8 cellular contexts compared by ENCODE assay signal in genomic region chr3:169771651-169772529, GRCh38. TPM values are rescaled to one million over a fixed set of nuclear protein-coding genes. Genes with fewer than 3 reads are reported as not detected.
DNase-seq lines count a peak whose midpoint lies in the region; ATAC-seq and TF ChIP-seq lines count a peak whose summit lies in the region.

No MANE protein-coding gene starts in this region.

- no peak for ATAC-seq in HG02884 (IDR thresholded peaks at IDR 0.05; ENCODE audit: unreplicated experiment)

- H4K20me1 ChIP-seq in hepatocyte (ENCODE audit: insufficient read depth, poor library complexity, severe bottlenecking): peaks cover 5% of the 10 kb centered on the region

- TF ChIP-seq CTCF in BE2C (IDR thresholded peaks at IDR 0.05; ENCODE audit: low read depth, low read length) (no peak), astrocyte of the spinal cord (IDR thresholded peaks at IDR 0.05; ENCODE audit: low read depth, low read length) (no peak), hepatocyte (IDR thresholded peaks at IDR 0.05; ENCODE audit: poor library complexity) (no peak)

- peak; percentile 77 for DNase-seq in BE2C
- peak; percentile 50 for DNase-seq in GOT3 (lab: John Stamatoyannopoulos, UW)
- DNase-seq in NCI-H1930 (lab: John Stamatoyannopoulos, UW): peak; percentile 79 to 87
- DNase-seq in T-helper 2 cell: peak in 4 of 5 experiments; percentile 19 to 83 (median 64)
- DNase-seq in astrocyte of the spinal cord (ENCODE audit: low read depth, low spot score): peak; percentile 90
- peak; percentile 87 for DNase-seq in hepatocyte (ENCODE audit: low spot score)
- peak; percentile 95 for DNase-seq in retina

- peak overlapping the region; percentile 91 for H2AFZ ChIP-seq in hepatocyte

- in situ Hi-C loops in astrocyte of the spinal cord (cut with HindIII; ENCODE audit: low sequenced_read_pairs): no loop called here

- no peaks in the 10 kb centered on the region for H3K4me1 ChIP-seq in BE2C
- H3K4me1 ChIP-seq in hepatocyte (ENCODE audit: insufficient read depth): peaks cover 11% of the 10 kb centered on the region

- no peaks in the 10 kb centered on the region for H3K9me2 ChIP-seq in hepatocyte (replicated peaks; ENCODE audit: insufficient read depth)

- H3K36me3 ChIP-seq in BE2C: peaks cover 19% of the 10 kb centered on the region
- H3K36me3 ChIP-seq in hepatocyte (replicated peaks; ENCODE audit: insufficient read depth, low read depth): no peaks in the 10 kb centered on the region

- H3K9me3 ChIP-seq in BE2C (no peaks in the 10 kb centered on the region), hepatocyte (ENCODE audit: low read depth) (no peaks in the 10 kb centered on the region)

- peak overlapping the region; percentile 74 for H3K4me2 ChIP-seq in hepatocyte

- H3K4me3 ChIP-seq in BE2C (ENCODE audit: low read depth, low read length): peak overlapping the region; percentile 98
- peak overlapping the region; percentile 100 for H3K4me3 ChIP-seq in astrocyte of the spinal cord (ENCODE audit: low read depth, low read length)
- H3K4me3 ChIP-seq in hepatocyte: peak overlapping the region; percentile 66

- WGBS in hepatocyte (ENCODE audit: low lambda C conversion rate, missing lambda C conversion rate): under 1% methylated on average over 30 of the region's 30 CpGs

- peak overlapping the region; percentile 99 for H3K27ac ChIP-seq in hepatocyte

- H3K27me3 ChIP-seq in BE2C (no peaks in the 10 kb centered on the region), hepatocyte (no peaks in the 10 kb centered on the region)

- H3K79me2 ChIP-seq in hepatocyte: peaks cover 30% of the 10 kb centered on the region

RNA-seq across cellular contexts. Expression of gene MYNN, which starts 1.3 kb away (rescaled TPM):
- 27.0 TPM for polyA plus RNA-seq in BE2C (2012; ENCODE audit: insufficient read depth, insufficient read length, low read depth)
- total RNA-seq in hepatocyte: 19.7 and 23.4 TPM in 2 replicates
- polyA plus RNA-seq in hepatocyte: 6.8 and 9.0 TPM in 2 replicates

RNA-seq across cellular contexts. Expression of gene ACTRT3, which starts 2.5 kb away (rescaled TPM):
- 2.4 TPM for polyA plus RNA-seq in BE2C (2012; ENCODE audit: insufficient read depth, insufficient read length, low read depth)
- total RNA-seq in hepatocyte: 8.3 and 8.7 TPM in 2 replicates
- 6.9 and 7.3 TPM in 2 replicates for polyA plus RNA-seq in hepatocyte

RNA-seq across cellular contexts. Expression of gene TERC, which starts 7.0 kb away (rescaled TPM):
- 6.2 TPM for polyA plus RNA-seq in BE2C (2012; ENCODE audit: insufficient read depth, insufficient read length, low read depth)
- 216 and 475 TPM in 2 replicates for total RNA-seq in hepatocyte
- 0.49 and 2.0 TPM in 2 replicates for polyA plus RNA-seq in hepatocyte

RNA-seq across cellular contexts. Expression of gene LRRIQ4, which starts 40.8 kb away (rescaled TPM):
- not detected for polyA plus RNA-seq in BE2C (2012; ENCODE audit: insufficient read depth, insufficient read length, low read depth)
- total RNA-seq in hepatocyte: not detected in 2 replicates
- polyA plus RNA-seq in hepatocyte: not detected in 2 replicates

RNA-seq across cellular contexts. Expression of gene LRRC34, which starts 40.8 kb away (rescaled TPM):
- 2.6 TPM for polyA plus RNA-seq in BE2C (2012; ENCODE audit: insufficient read depth, insufficient read length, low read depth)
- 0.97 and 1.0 TPM in 2 replicates for total RNA-seq in hepatocyte
- 0.50 TPM in 1 of 2 replicates, not detected in the other for polyA plus RNA-seq in hepatocyte
